ENCODE assay signal across 8 cellular contexts in the genomic region with DNA sequence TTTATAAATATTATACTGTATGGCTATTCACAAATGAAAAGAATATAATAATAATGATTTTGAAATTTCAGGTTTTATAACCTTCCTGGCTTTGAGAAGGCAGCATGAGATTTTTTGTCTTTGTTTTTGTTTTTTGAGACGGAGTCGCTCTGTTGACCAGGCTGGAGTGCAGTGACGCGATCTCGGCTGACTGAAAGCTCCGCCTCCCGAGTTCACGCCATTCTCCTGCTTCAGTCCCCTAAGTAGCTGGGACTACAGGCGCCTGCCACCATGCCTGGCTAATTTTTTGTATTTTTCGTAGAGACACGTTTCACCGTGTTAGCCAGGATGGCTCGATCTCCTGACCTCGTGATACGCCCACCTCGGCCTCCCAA.
DNase-seq lines count a peak whose midpoint lies in the region; ATAC-seq and TF ChIP-seq lines count a peak whose summit lies in the region.

No MANE protein-coding gene starts in this region.

- peak overlapping the region; percentile 56 for H3K4me2 ChIP-seq in Loucy (ENCODE audit: low read depth, low read length, poor library complexity, severe bottlenecking)

- H3K9ac ChIP-seq in Loucy (ENCODE audit: low read depth, low read length, poor library complexity, severe bottlenecking), result peak overlapping the region; percentile 90

- POLR2A ChIA-PET in MCF 10A (lab: Yijun Ruan, JAX), result interaction anchor here (1.6 kb wide), 1 partner anchor 24 kb away, joined by 4 read pairs; no protein-coding TSS in a partner anchor

- peaks cover 6% of the 10 kb centered on the region for H3K36me3 Mint-ChIP-seq in stimulated activated memory B cell treated with anti-CD40 and anti-IgM and Interleukin-4, amounts not matched to agents 10 μg/mL and 1 μg/mL and 100 μg/mL, for 72 hours
- H3K36me3 Mint-ChIP-seq in MCF 10A (ENCODE audit: insufficient read depth, unreplicated experiment), result peaks cover 5% of the 10 kb centered on the region

- H3K4me3 ChIP-seq in Loucy (ENCODE audit: low read length, poor library complexity, severe bottlenecking) (peak overlapping the region; percentile 79), HAP-1 (no peak overlapping the region)

- H3K9me2 ChIP-seq in Loucy (replicated peaks; ENCODE audit: low read depth, low read length), result no peaks in the 10 kb centered on the region

- DNase-seq in activated T-cell treated with anti-CD3 and anti-CD28 coated beads for 4 hours (peak; percentile 38), kidney glomerular epithelial cell (lab: John Stamatoyannopoulos, UW) (peak; percentile 33), HAP-1 (ENCODE audit: low spot score in 2 of 2) (no peak), MCF 10A (ENCODE audit: unreplicated experiment) (no peak)

- no peak for TF ChIP-seq CTCF in Loucy (conservative IDR thresholded peaks at IDR 0.05; ENCODE audit: low read length)
- no peak for TF ChIP-seq CTCF in MCF 10A (IDR thresholded peaks at IDR 0.05; ENCODE audit: unreplicated experiment)

- peaks cover 4% of the 10 kb centered on the region for H3K4me1 ChIP-seq in Loucy (ENCODE audit: insufficient read depth, low read length, poor library complexity, severe bottlenecking)
- no peaks in the 10 kb centered on the region for H3K4me1 ChIP-seq in HAP-1

- no TSS peak for BruUV-seq in MCF 10A (replicated peaks; lab: Mats Ljungman, UMichigan)

- H3K9me3 ChIP-seq in Loucy (ENCODE audit: insufficient read depth, low read depth, low read length) (no peaks in the 10 kb centered on the region), HAP-1 (peaks cover 12% of the 10 kb centered on the region; the same call in 1 of the 2 replicates)

- intact Hi-C loops in MCF 10A (cut with micrococcal nuclease), result no loop called here

- H3K79me2 ChIP-seq in Loucy (ENCODE audit: insufficient read depth, low read length), result peaks cover 9% of the 10 kb centered on the region; the same call in 1 of the 2 replicates

- no peaks in the 10 kb centered on the region for H3F3A ChIP-seq in Loucy (ENCODE audit: low read depth)

- peaks cover 15% of the 10 kb centered on the region for H3K9me3 Mint-ChIP-seq in stimulated activated memory B cell treated with anti-CD40 and anti-IgM and Interleukin-4, amounts not matched to agents 10 μg/mL and 1 μg/mL and 100 μg/mL, for 72 hours
- H3K9me3 Mint-ChIP-seq in MCF 10A (ENCODE audit: unreplicated experiment), result peaks cover 46% of the 10 kb centered on the region

- in situ Hi-C loops in HAP-1 (cut with MboI; ENCODE audit: low sequenced_read_pairs), result loop anchor here (25.0 kb wide), 1 partner anchor 457 kb away; no protein-coding TSS in a partner anchor

- no peaks in the 10 kb centered on the region for H3K4me1 Mint-ChIP-seq in stimulated activated memory B cell treated with anti-CD40 and anti-IgM and Interleukin-4, amounts not matched to agents 10 μg/mL and 1 μg/mL and 100 μg/mL, for 72 hours
- no peaks in the 10 kb centered on the region for H3K4me1 Mint-ChIP-seq in MCF 10A (ENCODE audit: insufficient read depth, unreplicated experiment)

- CTCF ChIA-PET in MCF 10A (lab: Yijun Ruan, JAX), result interaction anchor here (0.6 to 1.0 kb wide), 3 partner anchors 12 to 63 kb away, joined by 3 read pairs; no protein-coding TSS in a partner anchor

- peak overlapping the region; percentile 69; the same call in 1 of the 2 replicates for H2AFZ ChIP-seq in Loucy (ENCODE audit: low read length)

- H3K27me3 Mint-ChIP-seq in stimulated activated memory B cell treated with anti-CD40 and anti-IgM and Interleukin-4, amounts not matched to agents 10 μg/mL and 1 μg/mL and 100 μg/mL, for 72 hours, result no peaks in the 10 kb centered on the region
- H3K27me3 Mint-ChIP-seq in MCF 10A (ENCODE audit: insufficient read depth, unreplicated experiment), result no peaks in the 10 kb centered on the region

- no peaks in the 10 kb centered on the region for H4K20me1 ChIP-seq in Loucy (ENCODE audit: insufficient read depth, low read length, poor library complexity, severe bottlenecking)

- ATAC-seq in stimulated activated memory B cell treated with anti-CD40 and anti-IgM and Interleukin-4, amounts not matched to agents 10 μg/mL and 1 μg/mL and 100 μg/mL, for 72 hours, result peak; percentile 34
- ATAC-seq in HG03039 (IDR thresholded peaks at IDR 0.05; ENCODE audit: unreplicated experiment), result no peak
- ATAC-seq in GM18868 (IDR thresholded peaks at IDR 0.05; ENCODE audit: unreplicated experiment), result no peak

- H3K4me3 Mint-ChIP-seq in stimulated activated memory B cell treated with anti-CD40 and anti-IgM and Interleukin-4, amounts not matched to agents 10 μg/mL and 1 μg/mL and 100 μg/mL, for 72 hours, result peak overlapping the region; percentile 85
- no peak overlapping the region for H3K4me3 Mint-ChIP-seq in MCF 10A (ENCODE audit: unreplicated experiment)

- H3K36me3 ChIP-seq in Loucy (ENCODE audit: insufficient read depth, low read length) (no peaks in the 10 kb centered on the region), HAP-1 (replicated peaks) (no peaks in the 10 kb centered on the region; the same call in 1 of the 2 replicates)

- H3K27ac Mint-ChIP-seq in stimulated activated memory B cell treated with anti-CD40 and anti-IgM and Interleukin-4, amounts not matched to agents 10 μg/mL and 1 μg/mL and 100 μg/mL, for 72 hours, result peak overlapping the region; percentile 80
- no peak overlapping the region for H3K27ac Mint-ChIP-seq in MCF 10A (ENCODE audit: low read depth, unreplicated experiment)

- H3K27me3 ChIP-seq in Loucy (ENCODE audit: insufficient read depth, low read length, poor library complexity, severe bottlenecking) (no peaks in the 10 kb centered on the region), HAP-1 (ENCODE audit: low read depth) (no peaks in the 10 kb centered on the region)

Comparison
In these comparisons a context has a peak if more than half of its experiments do, and no peak if none do; other contexts are left out.
1. DNase-seq: peak in activated T-cell treated with anti-CD3 and anti-CD28 coated beads for 4 hours (single experiment) and kidney glomerular epithelial cell (single experiment); none in HAP-1 (0 of 2) and MCF 10A (single experiment).